9 cellular contexts compared by ENCODE assay signal in the genomic region with DNA sequence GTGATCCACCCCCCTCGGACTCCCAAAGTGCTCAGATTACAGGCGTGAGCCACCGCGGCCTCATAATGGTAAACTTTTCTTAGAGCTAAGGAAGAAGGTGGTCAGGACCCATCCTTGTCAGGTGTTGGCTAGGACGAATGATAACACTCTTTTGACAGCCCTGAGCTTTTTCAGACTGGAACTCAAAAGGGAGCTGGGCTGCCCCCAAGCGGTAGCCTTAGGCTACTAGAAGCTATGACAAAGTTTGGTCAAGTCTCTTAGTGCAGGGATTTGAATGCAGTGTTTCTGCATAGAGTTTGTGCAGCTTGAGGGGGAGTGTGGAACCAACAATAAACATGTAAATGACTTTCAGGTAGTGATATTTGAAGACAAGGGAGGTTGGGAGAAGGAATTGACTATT. TPM values are rescaled to one million over a fixed set of nuclear protein-coding genes. Genes with fewer than 3 reads are reported as not detected.
DNase-seq lines count a peak whose midpoint lies in the region; ATAC-seq and TF ChIP-seq lines count a peak whose summit lies in the region.
"Had no signal": no experiment of that assay in that cellular context is flagged by ENCODE, and none has a peak within 500 bp of the region (broad histone marks: within the 10 kb centered on the region; RNA-seq: fewer than 3 reads in every experiment).

No MANE protein-coding gene starts in this region.

- H3K27me3 ChIP-seq in ovary: no peaks in the 10 kb centered on the region

- in situ Hi-C loops in ACHN (cut with HindIII; ENCODE audit: low pct_ligation_motif_present, low pct_unique_long_range_greater_than_20kb, low sequenced_read_pairs): no loop called here

- no peaks in the 10 kb centered on the region for H3K9me3 ChIP-seq in ovary

- no peak for TF ChIP-seq EP300 in ovary (IDR thresholded peaks at IDR 0.05)

- ATAC-seq in HG03521 (IDR thresholded peaks at IDR 0.05; ENCODE audit: unreplicated experiment): no peak

- TF ChIP-seq CTCF in GM12872 (IDR thresholded peaks at IDR 0.05; ENCODE audit: insufficient read depth, low read depth, low read length) (peak; percentile 62), ovary (IDR thresholded peaks at IDR 0.05) (peak in 1 of 3 donors; percentile 16)

- DNase-seq in ACHN: peak; percentile 25
- DNase-seq in NCI-H69 (lab: John Stamatoyannopoulos, UW): peak; percentile 63
- peak; percentile 31 for DNase-seq in activated T-cell treated with anti-CD3 and anti-CD28 coated beads for 48 hours (ENCODE audit: low read depth)
- peak; percentile 24 for DNase-seq in glomerular visceral epithelial cell (ENCODE audit: extremely low spot score)
- DNase-seq in stimulated activated CD4-positive, alpha-beta T cell treated with anti-CD3 and anti-CD28 coated beads, Interleukin-1b, Interleukin-23, amount 100 ng/mL, for 48 hours: peak; percentile 46
- DNase-seq in ovary: no peak

- intact Hi-C loops in ovary (cut with DNase I): no loop called here

- no peak overlapping the region for H3K27ac ChIP-seq in ovary
- H3K27ac ChIP-seq: epithelial cell of prostate had no signal

- no peak for TF ChIP-seq POLR2A in ovary (IDR thresholded peaks at IDR 0.05)

- H3K36me3 ChIP-seq in ovary: no peaks in the 10 kb centered on the region

- 13 to 20% (median 19%) methylated on average over 6 of the region's 6 CpGs for WGBS in ovary, 3 donors

- no peak overlapping the region for H3K4me3 ChIP-seq in ovary

- H3K4me1 ChIP-seq in ovary (ENCODE audit: insufficient read depth): peaks cover 2% of the 10 kb centered on the region

RNA-seq across cellular contexts. Expression of a gene that starts 11.8 kb away (rescaled TPM):
- total RNA-seq in ovary: 100 to 1,000 TPM in 1 of 7 donors, 10 to 100 TPM in 6; 46.0 to 127 (median 89.5) TPM
- 10 to 100 TPM; 48.5 to 85.1 TPM for polyA plus RNA-seq in ovary

RNA-seq across cellular contexts. Expression of a gene that starts 23.3 kb away (rescaled TPM):
- 10 to 100 TPM in 1 of 7 donors, 1 to 10 TPM in 6; 1.8 to 25.2 (median 2.6) TPM for total RNA-seq in ovary
- polyA plus RNA-seq in ovary: 1 to 10 TPM; 2.1 to 2.8 TPM

RNA-seq across cellular contexts. Expression of a gene that starts 23.5 kb away (rescaled TPM):
- total RNA-seq in ovary: 10 to 100 TPM; 21.8 to 72.4 (median 57.0) TPM
- polyA plus RNA-seq in ovary: 10 to 100 TPM; 12.7 to 65.1 TPM

Comparison
In these comparisons a context has a peak if more than half of its experiments do, and no peak if none do; other contexts are left out.
1. DNase-seq: peak in ACHN (single experiment), NCI-H69 (single experiment), activated T-cell treated with anti-CD3 and anti-CD28 coated beads for 48 hours (single experiment), glomerular visceral epithelial cell (single experiment) and stimulated activated CD4-positive, alpha-beta T cell treated with anti-CD3 and anti-CD28 coated beads, Interleukin-1b, Interleukin-23, amount 100 ng/mL, for 48 hours (single experiment); none in ovary (0 of 5).